ENCODE assay signal across 16 cellular contexts in genomic region chr20:57948177-57948955, GRCh38.
"Had no signal": no experiment of that assay in that cellular context is flagged by ENCODE, and none has a peak within 500 bp of the region (broad histone marks: within the 10 kb centered on the region; RNA-seq: fewer than 3 reads in every experiment).

No MANE protein-coding gene starts in this region.

- H3K27ac ChIP-seq: ascending aorta, neutrophil, thoracic aorta had no signal

- H3K4me3 Mint-ChIP-seq: activated CD4-positive, alpha-beta memory T cell treated with anti-CD3 and anti-CD28 coated beads, Interleukin-2, amount 10 ng/mL, durations not matched to agents 7 days and 5 days; activated naive CD4-positive, alpha-beta T cell treated with anti-CD3 and anti-CD28 coated beads, Interleukin-2, amount 10 ng/mL, durations not matched to agents 7 days and 5 days; activated T-cell treated with anti-CD3 and anti-CD28 coated beads, Interleukin-2, amount 50 U/mL, for 24 hours; central memory CD8-positive, alpha-beta T cell; effector memory CD8-positive, alpha-beta T cell; naive B cell; stimulated activated effector memory CD8-positive, alpha-beta T cell treated with anti-CD3 and anti-CD28 coated beads, Interleukin-12 subunit alpha, Interleukin-12 subunit beta, amount 100 ng/mL, for 72 hours; WTC11 had no signal

- H3K9me3 ChIP-seq: ascending aorta, neutrophil, thoracic aorta had no signal

- H3K27me3 Mint-ChIP-seq: activated CD4-positive, alpha-beta memory T cell treated with anti-CD3 and anti-CD28 coated beads, Interleukin-2, amount 10 ng/mL, durations not matched to agents 7 days and 5 days; activated naive CD4-positive, alpha-beta T cell treated with anti-CD3 and anti-CD28 coated beads, Interleukin-2, amount 10 ng/mL, durations not matched to agents 7 days and 5 days; central memory CD8-positive, alpha-beta T cell had no signal

- H3K4me3 ChIP-seq: ascending aorta, thoracic aorta had no signal

- H3K27me3 ChIP-seq: ascending aorta, neutrophil had no signal

- H3K36me3 ChIP-seq: ascending aorta, neutrophil, thoracic aorta had no signal

- H3K4me1 Mint-ChIP-seq: activated CD4-positive, alpha-beta memory T cell treated with anti-CD3 and anti-CD28 coated beads, Interleukin-2, amount 10 ng/mL, durations not matched to agents 7 days and 5 days; activated naive CD4-positive, alpha-beta T cell treated with anti-CD3 and anti-CD28 coated beads, Interleukin-2, amount 10 ng/mL, durations not matched to agents 7 days and 5 days; central memory CD8-positive, alpha-beta T cell; naive B cell; stimulated activated effector memory CD8-positive, alpha-beta T cell treated with anti-CD3 and anti-CD28 coated beads, Interleukin-12 subunit alpha, Interleukin-12 subunit beta, amount 100 ng/mL, for 72 hours had no signal

- H3K9me3 Mint-ChIP-seq: activated CD4-positive, alpha-beta memory T cell treated with anti-CD3 and anti-CD28 coated beads, Interleukin-2, amount 10 ng/mL, durations not matched to agents 7 days and 5 days; activated naive CD4-positive, alpha-beta T cell treated with anti-CD3 and anti-CD28 coated beads, Interleukin-2, amount 10 ng/mL, durations not matched to agents 7 days and 5 days; activated T-cell treated with anti-CD3 and anti-CD28 coated beads, Interleukin-2, amount 50 U/mL, for 24 hours; effector memory CD8-positive, alpha-beta T cell; stimulated activated effector memory CD8-positive, alpha-beta T cell treated with anti-CD3 and anti-CD28 coated beads, Interleukin-12 subunit alpha, Interleukin-12 subunit beta, amount 100 ng/mL, for 72 hours had no signal

- DNase-seq: activated CD4-positive, alpha-beta memory T cell treated with anti-CD3 and anti-CD28 coated beads, Interleukin-2, amount 10 ng/mL, durations not matched to agents 7 days and 5 days; activated CD4-positive, alpha-beta T cell treated with anti-CD3 and anti-CD28 coated beads for 4 hours; activated naive CD4-positive, alpha-beta T cell treated with anti-CD3 and anti-CD28 coated beads, Interleukin-2, amount 10 ng/mL, durations not matched to agents 7 days and 5 days; activated T-cell treated with anti-CD3 and anti-CD28 coated beads, Interleukin-2, amount 50 U/mL, for 24 hours; dermis blood vessel endothelial cell; effector memory CD8-positive, alpha-beta T cell; islet precursor cell; naive B cell; retina; T-helper 2 cell had no signal

- H3K27ac Mint-ChIP-seq: activated CD4-positive, alpha-beta memory T cell treated with anti-CD3 and anti-CD28 coated beads, Interleukin-2, amount 10 ng/mL, durations not matched to agents 7 days and 5 days; activated naive CD4-positive, alpha-beta T cell treated with anti-CD3 and anti-CD28 coated beads, Interleukin-2, amount 10 ng/mL, durations not matched to agents 7 days and 5 days; activated T-cell treated with anti-CD3 and anti-CD28 coated beads, Interleukin-2, amount 50 U/mL, for 24 hours; effector memory CD8-positive, alpha-beta T cell; stimulated activated effector memory CD8-positive, alpha-beta T cell treated with anti-CD3 and anti-CD28 coated beads, Interleukin-12 subunit alpha, Interleukin-12 subunit beta, amount 100 ng/mL, for 72 hours; WTC11 had no signal

- H3K36me3 Mint-ChIP-seq: activated naive CD4-positive, alpha-beta T cell treated with anti-CD3 and anti-CD28 coated beads, Interleukin-2, amount 10 ng/mL, durations not matched to agents 7 days and 5 days; stimulated activated effector memory CD8-positive, alpha-beta T cell treated with anti-CD3 and anti-CD28 coated beads, Interleukin-12 subunit alpha, Interleukin-12 subunit beta, amount 100 ng/mL, for 72 hours; WTC11 had no signal

- ATAC-seq: effector memory CD8-positive, alpha-beta T cell; stimulated activated effector memory CD8-positive, alpha-beta T cell treated with anti-CD3 and anti-CD28 coated beads, Interleukin-12 subunit alpha, Interleukin-12 subunit beta, amount 100 ng/mL, for 72 hours; WTC11 had no signal
